Comparison of ENCODE assay signal across 20 cellular contexts in the genomic region with DNA sequence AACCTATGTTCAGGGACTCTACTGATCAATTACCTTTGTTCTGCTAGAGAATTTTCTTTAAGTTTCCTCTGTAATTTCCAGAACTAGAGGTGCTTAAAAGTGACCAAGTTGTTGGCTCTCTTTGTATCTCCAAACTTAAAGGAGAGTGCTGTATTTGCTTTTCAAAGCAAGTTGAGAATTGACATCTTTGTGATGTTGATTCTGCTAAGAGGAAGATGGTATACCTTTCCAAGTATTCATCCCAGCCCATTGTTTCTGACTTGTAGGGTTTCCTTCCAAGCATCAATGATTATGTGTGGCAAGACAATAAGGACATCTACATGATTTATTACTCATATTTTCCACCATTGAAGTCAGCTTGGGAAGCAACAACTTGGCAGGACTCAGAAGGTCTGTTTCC.
"Had no signal": no experiment of that assay in that cellular context is flagged by ENCODE, and none has a peak within 500 bp of the region (broad histone marks: within the 10 kb centered on the region; RNA-seq: fewer than 3 reads in every experiment).

No MANE protein-coding gene starts in this region.

- H3K27ac ChIP-seq: epithelial cell of prostate, foreskin keratinocyte, prostate gland, tibial artery had no signal

- H3K4me3 ChIP-seq: body of pancreas, prostate gland, tibial artery had no signal

- H3K4me1 ChIP-seq: prostate gland, tibial artery had no signal

- H3K27me3 ChIP-seq: body of pancreas, foreskin keratinocyte, tibial artery had no signal

- H3K9me3 ChIP-seq: body of pancreas, prostate gland, tibial artery had no signal

- DNase-seq: activated B cell treated with CpG ODN at 0.5 μM for 24 hours; activated CD4-positive, alpha-beta memory T cell treated with anti-CD3 and anti-CD28 coated beads for 36 hours; activated CD4-positive, alpha-beta T cell treated with anti-CD3 and anti-CD28 coated beads for 4 hours; activated naive CD4-positive, alpha-beta T cell; activated naive CD8-positive, alpha-beta T cell treated with anti-CD3 and anti-CD28 coated beads for 36 hours; activated T-cell treated with anti-CD3 and anti-CD28 coated beads for 4 hours; amniotic stem cell; body of pancreas; effector memory CD8-positive, alpha-beta T cell; foreskin keratinocyte; glutamatergic neuron; right cardiac atrium; stimulated activated naive CD8-positive, alpha-beta T cell treated with anti-CD3 and anti-CD28 coated beads, Interleukin-15, Interleukin-2, amounts not matched to agents 100 U/mL and 50 U/mL, for 24 hours; substantia nigra; T-cell; tibial artery had no signal

- H3K36me3 ChIP-seq: prostate gland, tibial artery had no signal

- FAIRE-seq: keratinocyte had no signal

- ATAC-seq: effector memory CD8-positive, alpha-beta T cell; foreskin keratinocyte; left lobe of liver; right cardiac atrium; stimulated activated naive CD8-positive, alpha-beta T cell treated with anti-CD3 and anti-CD28 coated beads, Interleukin-15, Interleukin-2, amounts not matched to agents 100 U/mL and 50 U/mL, for 24 hours; T-cell had no signal
